ENCODE assay signal across 16 cellular contexts in genomic region chr12:112283541-112283940, GRCh38.
DNase-seq lines count a peak whose midpoint lies in the region; ATAC-seq, FAIRE-seq and TF ChIP-seq lines count a peak whose summit lies in the region.
"Had no signal": no experiment of that assay in that cellular context is flagged by ENCODE, and none has a peak within 500 bp of the region (broad histone marks: within the 10 kb centered on the region; RNA-seq: fewer than 3 reads in every experiment).

No MANE protein-coding gene starts in this region.

- POLR2A ChIA-PET in HEK293T (lab: Yijun Ruan, JAX) = no interaction called here

- H3K4me3 Mint-ChIP-seq in memory B cell = no peak overlapping the region
- H3K4me3 Mint-ChIP-seq: activated CD4-positive, alpha-beta memory T cell treated with anti-CD3 and anti-CD28 coated beads for 36 hours; activated naive CD8-positive, alpha-beta T cell treated with anti-CD3 and anti-CD28 coated beads, Interleukin-2, amount 10 ng/mL, durations not matched to agents 7 days and 5 days; natural killer cell treated with Interleukin-12 subunit alpha and Interleukin-12 subunit beta and Interleukin-15 and Interleukin-18, amount 100 ng/mL, for 72 hours had no signal

- no peak for TF ChIP-seq POLR2A in H54 (IDR thresholded peaks at IDR 0.05; ENCODE audit: low read depth, low read length)

- H3K9me3 Mint-ChIP-seq in memory B cell = no peaks in the 10 kb centered on the region
- H3K9me3 Mint-ChIP-seq: activated naive CD8-positive, alpha-beta T cell treated with anti-CD3 and anti-CD28 coated beads, Interleukin-2, amount 10 ng/mL, durations not matched to agents 7 days and 5 days; natural killer cell treated with Interleukin-12 subunit alpha and Interleukin-12 subunit beta and Interleukin-15 and Interleukin-18, amount 100 ng/mL, for 72 hours had no signal

- peak overlapping the region; percentile 11 for H3K27ac Mint-ChIP-seq in memory B cell
- H3K27ac Mint-ChIP-seq: activated CD4-positive, alpha-beta memory T cell treated with anti-CD3 and anti-CD28 coated beads for 36 hours; activated naive CD8-positive, alpha-beta T cell treated with anti-CD3 and anti-CD28 coated beads, Interleukin-2, amount 10 ng/mL, durations not matched to agents 7 days and 5 days; natural killer cell treated with Interleukin-12 subunit alpha and Interleukin-12 subunit beta and Interleukin-15 and Interleukin-18, amount 100 ng/mL, for 72 hours had no signal

- CTCF ChIA-PET in HEK293T (lab: Yijun Ruan, JAX) = interaction anchor here (1.0 kb wide), 1 partner anchor 27 kb away, joined by 3 read pairs; no protein-coding TSS in a partner anchor

- no peaks in the 10 kb centered on the region for H3K4me1 Mint-ChIP-seq in memory B cell
- H3K4me1 Mint-ChIP-seq: activated naive CD8-positive, alpha-beta T cell treated with anti-CD3 and anti-CD28 coated beads, Interleukin-2, amount 10 ng/mL, durations not matched to agents 7 days and 5 days had no signal

- no peaks in the 10 kb centered on the region for H3K27me3 Mint-ChIP-seq in memory B cell
- H3K27me3 Mint-ChIP-seq: activated CD4-positive, alpha-beta memory T cell treated with anti-CD3 and anti-CD28 coated beads for 36 hours; activated naive CD8-positive, alpha-beta T cell treated with anti-CD3 and anti-CD28 coated beads, Interleukin-2, amount 10 ng/mL, durations not matched to agents 7 days and 5 days; natural killer cell treated with Interleukin-12 subunit alpha and Interleukin-12 subunit beta and Interleukin-15 and Interleukin-18, amount 100 ng/mL, for 72 hours had no signal

- peaks cover 11% of the 10 kb centered on the region for H3K36me3 Mint-ChIP-seq in memory B cell
- H3K36me3 Mint-ChIP-seq: activated naive CD8-positive, alpha-beta T cell treated with anti-CD3 and anti-CD28 coated beads, Interleukin-2, amount 10 ng/mL, durations not matched to agents 7 days and 5 days; natural killer cell treated with Interleukin-12 subunit alpha and Interleukin-12 subunit beta and Interleukin-15 and Interleukin-18, amount 100 ng/mL, for 72 hours had no signal

- no peak for FAIRE-seq in H54 (lab: Jason Lieb, UNC)
- FAIRE-seq: frontal cortex had no signal

- ATAC-seq in memory B cell (ENCODE audit: low read depth) = no peak
- ATAC-seq: natural killer cell treated with Interleukin-12 subunit alpha and Interleukin-12 subunit beta and Interleukin-15 and Interleukin-18, amount 100 ng/mL, for 72 hours had no signal

- DNase-seq in DMS 273 treated with DMSO at 0.1 percent for 48 hours (lab: John Stamatoyannopoulos, UW) (peak; percentile 24), NCI-H1694 treated with DMSO at 0.1 percent for 48 hours (lab: John Stamatoyannopoulos, UW) (peak; percentile 27), cerebellum (ENCODE audit: low spot score) (peak; percentile 33), memory B cell (ENCODE audit: low spot score in 2 of 2) (no peak), D341Med (ENCODE audit: low spot score) (no peak), H54 (ENCODE audit: insufficient read length, low spot score) (no peak), HEK293T (ENCODE audit: extremely low spot score) (no peak)
- DNase-seq in central memory CD4-positive, alpha-beta T cell = no peak
- DNase-seq: activated CD4-positive, alpha-beta memory T cell treated with anti-CD3 and anti-CD28 coated beads for 36 hours; activated naive CD8-positive, alpha-beta T cell treated with anti-CD3 and anti-CD28 coated beads, Interleukin-2, amount 10 ng/mL, durations not matched to agents 7 days and 5 days; activated T-cell treated with anti-CD3 and anti-CD28 coated beads, Interleukin-2, amount 50 U/mL, for 48 hours; NCI-H1048; spleen; T-helper 1 cell had no signal

TF ChIP-seq in HEK293T, 16 proteins besides CTCF, POLR2A, EP300 and RAD21:
- TF ChIP-seq ZNF384 (IDR thresholded peaks at IDR 0.05) (no peak), ARNT (IDR thresholded peaks at IDR 0.05) (no peak), BHLHE40 (IDR thresholded peaks at IDR 0.05; ENCODE audit: borderline replicate concordance) (no peak), SP1 (IDR thresholded peaks at IDR 0.05) (no peak), NFRKB (IDR thresholded peaks at IDR 0.05) (no peak), FOXM1 (IDR thresholded peaks at IDR 0.05; ENCODE audit: borderline replicate concordance) (no peak), SUZ12 (IDR thresholded peaks at IDR 0.05) (no peak)
TF ChIP-seq in HEK293T: peak in this region for 0.

Comparison
In these comparisons a context has a peak if more than half of its experiments do, and no peak if none do; other contexts are left out.
1. DNase-seq: peak in DMS 273 treated with DMSO at 0.1 percent for 48 hours (single experiment), NCI-H1694 treated with DMSO at 0.1 percent for 48 hours (single experiment) and cerebellum (single experiment); none in memory B cell (0 of 2), D341Med (single experiment), H54 (single experiment), central memory CD4-positive, alpha-beta T cell (single experiment) and HEK293T (single experiment).